In the genomic region with DNA sequence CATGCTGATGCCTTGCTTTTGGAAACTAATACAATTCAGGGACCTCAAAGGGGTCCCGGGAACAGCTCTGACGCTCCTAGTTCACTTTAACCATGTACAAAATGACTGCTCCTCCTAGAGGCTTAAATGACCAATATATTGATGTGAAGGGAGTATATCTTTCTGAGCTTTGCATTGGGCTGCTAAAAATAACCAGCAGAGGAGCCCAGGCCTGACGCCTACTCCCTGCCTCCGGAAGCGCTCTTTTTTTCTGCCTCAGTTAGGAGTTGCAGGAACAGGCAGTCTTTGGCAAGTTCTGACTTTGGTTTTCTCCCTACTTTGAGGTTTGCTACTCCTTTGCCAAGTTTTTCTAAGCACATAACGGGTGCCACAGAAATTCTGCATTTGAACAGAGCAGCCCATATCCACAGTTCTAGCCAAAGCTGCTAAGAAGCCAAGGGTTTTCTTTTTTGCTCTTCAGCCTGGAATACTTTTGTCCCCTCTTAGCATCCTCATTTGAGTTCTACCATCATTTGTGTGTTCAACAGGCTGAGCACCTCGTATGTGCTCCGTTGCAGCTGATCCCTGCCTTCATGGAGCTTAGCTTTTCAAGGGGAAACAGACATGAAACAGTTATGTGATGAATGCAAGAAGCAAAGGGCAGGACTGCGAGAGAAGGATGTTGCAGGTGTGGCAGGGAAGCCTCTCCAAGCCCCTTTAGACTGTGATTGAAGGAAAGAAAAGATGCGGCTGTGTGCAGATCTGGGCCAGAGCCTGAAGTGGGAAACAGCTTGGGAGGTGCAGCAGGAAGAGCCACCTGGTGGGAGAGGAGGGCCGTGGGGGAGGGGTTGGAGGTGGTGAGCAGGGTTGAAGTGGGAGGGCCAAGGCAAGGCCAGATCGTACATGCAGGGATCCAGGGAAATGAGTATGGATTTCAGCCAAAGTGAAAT, we compare ENCODE assay signal across 1 cellular context.
TF ChIP-seq lines count a peak whose summit lies in the region.

No MANE protein-coding gene starts in this region.

TF ChIP-seq in HepG2, 621 proteins besides CTCF, POLR2A, EP300 and RAD21 (continued from another document and continues in another):
- TF ChIP-seq, protein P1, sequence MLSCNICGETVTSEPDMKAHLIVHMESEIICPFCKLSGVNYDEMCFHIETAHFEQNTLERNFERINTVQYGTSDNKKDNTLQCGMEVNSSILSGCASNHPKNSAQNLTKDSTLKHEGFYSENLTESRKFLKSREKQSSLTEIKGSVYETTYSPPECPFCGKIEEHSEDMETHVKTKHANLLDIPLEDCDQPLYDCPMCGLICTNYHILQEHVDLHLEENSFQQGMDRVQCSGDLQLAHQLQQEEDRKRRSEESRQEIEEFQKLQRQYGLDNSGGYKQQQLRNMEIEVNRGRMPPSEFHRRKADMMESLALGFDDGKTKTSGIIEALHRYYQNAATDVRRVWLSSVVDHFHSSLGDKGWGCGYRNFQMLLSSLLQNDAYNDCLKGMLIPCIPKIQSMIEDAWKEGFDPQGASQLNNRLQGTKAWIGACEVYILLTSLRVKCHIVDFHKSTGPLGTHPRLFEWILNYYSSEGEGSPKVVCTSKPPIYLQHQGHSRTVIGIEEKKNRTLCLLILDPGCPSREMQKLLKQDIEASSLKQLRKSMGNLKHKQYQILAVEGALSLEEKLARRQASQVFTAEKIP (CRISPR knock-in tag; IDR thresholded peaks at IDR 0.05; ENCODE audit: borderline replicate concordance): no peak
- TF ChIP-seq, protein P2, sequence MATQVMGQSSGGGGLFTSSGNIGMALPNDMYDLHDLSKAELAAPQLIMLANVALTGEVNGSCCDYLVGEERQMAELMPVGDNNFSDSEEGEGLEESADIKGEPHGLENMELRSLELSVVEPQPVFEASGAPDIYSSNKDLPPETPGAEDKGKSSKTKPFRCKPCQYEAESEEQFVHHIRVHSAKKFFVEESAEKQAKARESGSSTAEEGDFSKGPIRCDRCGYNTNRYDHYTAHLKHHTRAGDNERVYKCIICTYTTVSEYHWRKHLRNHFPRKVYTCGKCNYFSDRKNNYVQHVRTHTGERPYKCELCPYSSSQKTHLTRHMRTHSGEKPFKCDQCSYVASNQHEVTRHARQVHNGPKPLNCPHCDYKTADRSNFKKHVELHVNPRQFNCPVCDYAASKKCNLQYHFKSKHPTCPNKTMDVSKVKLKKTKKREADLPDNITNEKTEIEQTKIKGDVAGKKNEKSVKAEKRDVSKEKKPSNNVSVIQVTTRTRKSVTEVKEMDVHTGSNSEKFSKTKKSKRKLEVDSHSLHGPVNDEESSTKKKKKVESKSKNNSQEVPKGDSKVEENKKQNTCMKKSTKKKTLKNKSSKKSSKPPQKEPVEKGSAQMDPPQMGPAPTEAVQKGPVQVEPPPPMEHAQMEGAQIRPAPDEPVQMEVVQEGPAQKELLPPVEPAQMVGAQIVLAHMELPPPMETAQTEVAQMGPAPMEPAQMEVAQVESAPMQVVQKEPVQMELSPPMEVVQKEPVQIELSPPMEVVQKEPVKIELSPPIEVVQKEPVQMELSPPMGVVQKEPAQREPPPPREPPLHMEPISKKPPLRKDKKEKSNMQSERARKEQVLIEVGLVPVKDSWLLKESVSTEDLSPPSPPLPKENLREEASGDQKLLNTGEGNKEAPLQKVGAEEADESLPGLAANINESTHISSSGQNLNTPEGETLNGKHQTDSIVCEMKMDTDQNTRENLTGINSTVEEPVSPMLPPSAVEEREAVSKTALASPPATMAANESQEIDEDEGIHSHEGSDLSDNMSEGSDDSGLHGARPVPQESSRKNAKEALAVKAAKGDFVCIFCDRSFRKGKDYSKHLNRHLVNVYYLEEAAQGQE (IDR thresholded peaks at IDR 0.05; ENCODE audit: borderline replicate concordance in 1 of 2, low read depth in 1 of 2, low read length in 2 of 2): no peak
- TF ChIP-seq, protein P3, sequence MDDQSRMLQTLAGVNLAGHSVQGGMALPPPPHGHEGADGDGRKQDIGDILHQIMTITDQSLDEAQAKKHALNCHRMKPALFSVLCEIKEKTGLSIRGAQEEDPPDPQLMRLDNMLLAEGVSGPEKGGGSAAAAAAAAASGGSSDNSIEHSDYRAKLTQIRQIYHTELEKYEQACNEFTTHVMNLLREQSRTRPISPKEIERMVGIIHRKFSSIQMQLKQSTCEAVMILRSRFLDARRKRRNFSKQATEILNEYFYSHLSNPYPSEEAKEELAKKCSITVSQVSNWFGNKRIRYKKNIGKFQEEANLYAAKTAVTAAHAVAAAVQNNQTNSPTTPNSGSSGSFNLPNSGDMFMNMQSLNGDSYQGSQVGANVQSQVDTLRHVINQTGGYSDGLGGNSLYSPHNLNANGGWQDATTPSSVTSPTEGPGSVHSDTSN (CRISPR knock-in tag; IDR thresholded peaks at IDR 0.05; ENCODE audit: borderline replicate concordance): no peak
- TF ChIP-seq, protein P4, sequence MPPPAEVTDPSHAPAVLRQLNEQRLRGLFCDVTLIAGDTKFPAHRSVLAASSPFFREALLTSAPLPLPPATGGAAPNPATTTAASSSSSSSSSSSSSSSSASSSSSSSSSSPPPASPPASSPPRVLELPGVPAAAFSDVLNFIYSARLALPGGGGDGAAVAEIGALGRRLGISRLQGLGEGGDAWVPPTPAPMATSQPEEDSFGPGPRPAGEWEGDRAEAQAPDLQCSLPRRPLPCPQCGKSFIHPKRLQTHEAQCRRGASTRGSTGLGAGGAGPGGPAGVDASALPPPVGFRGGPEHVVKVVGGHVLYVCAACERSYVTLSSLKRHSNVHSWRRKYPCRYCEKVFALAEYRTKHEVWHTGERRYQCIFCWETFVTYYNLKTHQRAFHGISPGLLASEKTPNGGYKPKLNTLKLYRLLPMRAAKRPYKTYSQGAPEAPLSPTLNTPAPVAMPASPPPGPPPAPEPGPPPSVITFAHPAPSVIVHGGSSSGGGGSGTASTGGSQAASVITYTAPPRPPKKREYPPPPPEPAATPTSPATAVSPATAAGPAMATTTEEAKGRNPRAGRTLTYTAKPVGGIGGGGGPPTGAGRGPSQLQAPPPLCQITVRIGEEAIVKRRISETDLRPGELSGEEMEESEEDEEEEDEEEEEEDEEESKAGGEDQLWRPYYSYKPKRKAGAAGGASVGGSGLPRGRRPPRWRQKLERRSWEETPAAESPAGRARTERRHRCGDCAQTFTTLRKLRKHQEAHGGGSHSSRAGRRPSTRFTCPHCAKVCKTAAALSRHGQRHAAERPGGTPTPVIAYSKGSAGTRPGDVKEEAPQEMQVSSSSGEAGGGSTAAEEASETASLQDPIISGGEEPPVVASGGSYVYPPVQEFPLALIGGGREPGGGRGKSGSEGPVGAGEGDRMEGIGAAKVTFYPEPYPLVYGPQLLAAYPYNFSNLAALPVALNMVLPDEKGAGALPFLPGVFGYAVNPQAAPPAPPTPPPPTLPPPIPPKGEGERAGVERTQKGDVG (CRISPR knock-in tag; IDR thresholded peaks at IDR 0.05; ENCODE audit: borderline replicate concordance): no peak
- TF ChIP-seq MAFK (conservative IDR thresholded peaks at IDR 0.05 in 1 of 2, IDR thresholded peaks at IDR 0.05 in 1 of 2; ENCODE audit: low read length in 2 of 2): no peak
- TF ChIP-seq GPN1 (CRISPR knock-in tag; IDR thresholded peaks at IDR 0.05; ENCODE audit: borderline replicate concordance): no peak
- TF ChIP-seq SAFB2 (CRISPR knock-in tag; IDR thresholded peaks at IDR 0.05; ENCODE audit: borderline replicate concordance, low read depth): no peak
- TF ChIP-seq, protein P5, sequence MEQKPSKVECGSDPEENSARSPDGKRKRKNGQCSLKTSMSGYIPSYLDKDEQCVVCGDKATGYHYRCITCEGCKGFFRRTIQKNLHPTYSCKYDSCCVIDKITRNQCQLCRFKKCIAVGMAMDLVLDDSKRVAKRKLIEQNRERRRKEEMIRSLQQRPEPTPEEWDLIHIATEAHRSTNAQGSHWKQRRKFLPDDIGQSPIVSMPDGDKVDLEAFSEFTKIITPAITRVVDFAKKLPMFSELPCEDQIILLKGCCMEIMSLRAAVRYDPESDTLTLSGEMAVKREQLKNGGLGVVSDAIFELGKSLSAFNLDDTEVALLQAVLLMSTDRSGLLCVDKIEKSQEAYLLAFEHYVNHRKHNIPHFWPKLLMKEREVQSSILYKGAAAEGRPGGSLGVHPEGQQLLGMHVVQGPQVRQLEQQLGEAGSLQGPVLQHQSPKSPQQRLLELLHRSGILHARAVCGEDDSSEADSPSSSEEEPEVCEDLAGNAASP (CRISPR knock-in tag; IDR thresholded peaks at IDR 0.05; ENCODE audit: borderline replicate concordance): no peak
- TF ChIP-seq, protein P6, sequence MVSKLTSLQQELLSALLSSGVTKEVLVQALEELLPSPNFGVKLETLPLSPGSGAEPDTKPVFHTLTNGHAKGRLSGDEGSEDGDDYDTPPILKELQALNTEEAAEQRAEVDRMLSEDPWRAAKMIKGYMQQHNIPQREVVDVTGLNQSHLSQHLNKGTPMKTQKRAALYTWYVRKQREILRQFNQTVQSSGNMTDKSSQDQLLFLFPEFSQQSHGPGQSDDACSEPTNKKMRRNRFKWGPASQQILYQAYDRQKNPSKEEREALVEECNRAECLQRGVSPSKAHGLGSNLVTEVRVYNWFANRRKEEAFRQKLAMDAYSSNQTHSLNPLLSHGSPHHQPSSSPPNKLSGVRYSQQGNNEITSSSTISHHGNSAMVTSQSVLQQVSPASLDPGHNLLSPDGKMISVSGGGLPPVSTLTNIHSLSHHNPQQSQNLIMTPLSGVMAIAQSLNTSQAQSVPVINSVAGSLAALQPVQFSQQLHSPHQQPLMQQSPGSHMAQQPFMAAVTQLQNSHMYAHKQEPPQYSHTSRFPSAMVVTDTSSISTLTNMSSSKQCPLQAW (CRISPR knock-in tag; IDR thresholded peaks at IDR 0.05): peak; percentile 86; the same call in 1 of the 2 replicates
- TF ChIP-seq, protein P7, sequence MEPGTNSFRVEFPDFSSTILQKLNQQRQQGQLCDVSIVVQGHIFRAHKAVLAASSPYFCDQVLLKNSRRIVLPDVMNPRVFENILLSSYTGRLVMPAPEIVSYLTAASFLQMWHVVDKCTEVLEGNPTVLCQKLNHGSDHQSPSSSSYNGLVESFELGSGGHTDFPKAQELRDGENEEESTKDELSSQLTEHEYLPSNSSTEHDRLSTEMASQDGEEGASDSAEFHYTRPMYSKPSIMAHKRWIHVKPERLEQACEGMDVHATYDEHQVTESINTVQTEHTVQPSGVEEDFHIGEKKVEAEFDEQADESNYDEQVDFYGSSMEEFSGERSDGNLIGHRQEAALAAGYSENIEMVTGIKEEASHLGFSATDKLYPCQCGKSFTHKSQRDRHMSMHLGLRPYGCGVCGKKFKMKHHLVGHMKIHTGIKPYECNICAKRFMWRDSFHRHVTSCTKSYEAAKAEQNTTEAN (CRISPR knock-in tag; conservative IDR thresholded peaks at IDR 0.05): no peak
- TF ChIP-seq CBX5 (CRISPR knock-in tag; IDR thresholded peaks at IDR 0.05; ENCODE audit: borderline replicate concordance): 0 out of 2 replicates have a peak, but pooled peaks have one; percentile 45
- TF ChIP-seq ZFP1 (CRISPR knock-in tag; IDR thresholded peaks at IDR 0.05): no peak
- no peak for TF ChIP-seq TOE1 (CRISPR knock-in tag; IDR thresholded peaks at IDR 0.05)
- no peak for TF ChIP-seq ZKSCAN5 (CRISPR knock-in tag; IDR thresholded peaks at IDR 0.05)
- TF ChIP-seq NAIF1 (CRISPR knock-in tag; IDR thresholded peaks at IDR 0.05; ENCODE audit: borderline replicate concordance): no peak
- TF ChIP-seq ZBTB7B (CRISPR knock-in tag; IDR thresholded peaks at IDR 0.05): peak; percentile 49
- peak; percentile 25; the same call in 1 of the 2 replicates for TF ChIP-seq SP4 (CRISPR knock-in tag; IDR thresholded peaks at IDR 0.05)
- TF ChIP-seq, protein P8, sequence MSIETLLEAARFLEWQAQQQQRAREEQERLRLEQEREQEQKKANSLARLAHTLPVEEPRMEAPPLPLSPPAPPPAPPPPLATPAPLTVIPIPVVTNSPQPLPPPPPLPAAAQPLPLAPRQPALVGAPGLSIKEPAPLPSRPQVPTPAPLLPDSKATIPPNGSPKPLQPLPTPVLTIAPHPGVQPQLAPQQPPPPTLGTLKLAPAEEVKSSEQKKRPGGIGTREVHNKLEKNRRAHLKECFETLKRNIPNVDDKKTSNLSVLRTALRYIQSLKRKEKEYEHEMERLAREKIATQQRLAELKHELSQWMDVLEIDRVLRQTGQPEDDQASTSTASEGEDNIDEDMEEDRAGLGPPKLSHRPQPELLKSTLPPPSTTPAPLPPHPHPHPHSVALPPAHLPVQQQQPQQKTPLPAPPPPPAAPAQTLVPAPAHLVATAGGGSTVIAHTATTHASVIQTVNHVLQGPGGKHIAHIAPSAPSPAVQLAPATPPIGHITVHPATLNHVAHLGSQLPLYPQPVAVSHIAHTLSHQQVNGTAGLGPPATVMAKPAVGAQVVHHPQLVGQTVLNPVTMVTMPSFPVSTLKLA (IDR thresholded peaks at IDR 0.05): no peak
- no peak for TF ChIP-seq ZNF619 (CRISPR knock-in tag; IDR thresholded peaks at IDR 0.05)
- TF ChIP-seq, protein P9, sequence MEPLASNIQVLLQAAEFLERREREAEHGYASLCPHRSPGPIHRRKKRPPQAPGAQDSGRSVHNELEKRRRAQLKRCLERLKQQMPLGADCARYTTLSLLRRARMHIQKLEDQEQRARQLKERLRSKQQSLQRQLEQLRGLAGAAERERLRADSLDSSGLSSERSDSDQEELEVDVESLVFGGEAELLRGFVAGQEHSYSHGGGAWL (CRISPR knock-in tag; IDR thresholded peaks at IDR 0.05): no peak; the same call in 1 of the 2 replicates
- TF ChIP-seq ZC3H13 (CRISPR knock-in tag; IDR thresholded peaks at IDR 0.05): no peak
- TF ChIP-seq, protein P10, sequence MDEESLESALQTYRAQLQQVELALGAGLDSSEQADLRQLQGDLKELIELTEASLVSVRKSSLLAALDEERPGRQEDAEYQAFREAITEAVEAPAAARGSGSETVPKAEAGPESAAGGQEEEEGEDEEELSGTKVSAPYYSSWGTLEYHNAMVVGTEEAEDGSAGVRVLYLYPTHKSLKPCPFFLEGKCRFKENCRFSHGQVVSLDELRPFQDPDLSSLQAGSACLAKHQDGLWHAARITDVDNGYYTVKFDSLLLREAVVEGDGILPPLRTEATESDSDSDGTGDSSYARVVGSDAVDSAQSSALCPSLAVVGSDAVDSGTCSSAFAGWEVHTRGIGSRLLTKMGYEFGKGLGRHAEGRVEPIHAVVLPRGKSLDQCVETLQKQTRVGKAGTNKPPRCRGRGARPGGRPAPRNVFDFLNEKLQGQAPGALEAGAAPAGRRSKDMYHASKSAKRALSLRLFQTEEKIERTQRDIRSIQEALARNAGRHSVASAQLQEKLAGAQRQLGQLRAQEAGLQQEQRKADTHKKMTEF (CRISPR knock-in tag; IDR thresholded peaks at IDR 0.05): no peak; the same call in 1 of the 2 replicates
- TF ChIP-seq, protein P11, sequence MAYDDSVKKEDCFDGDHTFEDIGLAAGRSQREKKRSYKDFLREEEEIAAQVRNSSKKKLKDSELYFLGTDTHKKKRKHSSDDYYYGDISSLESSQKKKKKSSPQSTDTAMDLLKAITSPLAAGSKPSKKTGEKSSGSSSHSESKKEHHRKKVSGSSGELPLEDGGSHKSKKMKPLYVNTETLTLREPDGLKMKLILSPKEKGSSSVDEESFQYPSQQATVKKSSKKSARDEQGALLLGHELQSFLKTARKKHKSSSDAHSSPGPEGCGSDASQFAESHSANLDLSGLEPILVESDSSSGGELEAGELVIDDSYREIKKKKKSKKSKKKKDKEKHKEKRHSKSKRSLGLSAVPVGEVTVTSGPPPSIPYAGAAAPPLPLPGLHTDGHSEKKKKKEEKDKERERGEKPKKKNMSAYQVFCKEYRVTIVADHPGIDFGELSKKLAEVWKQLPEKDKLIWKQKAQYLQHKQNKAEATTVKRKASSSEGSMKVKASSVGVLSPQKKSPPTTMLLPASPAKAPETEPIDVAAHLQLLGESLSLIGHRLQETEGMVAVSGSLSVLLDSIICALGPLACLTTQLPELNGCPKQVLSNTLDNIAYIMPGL (CRISPR knock-in tag; IDR thresholded peaks at IDR 0.05; ENCODE audit: borderline replicate concordance in 1 of 2, low read depth in 1 of 2): peak in 1 of 2 experiments; percentile 31; a peak in 1 of 4 replicates
- no peak for TF ChIP-seq ZFP62 (CRISPR knock-in tag; IDR thresholded peaks at IDR 0.05)
- TF ChIP-seq CREM (IDR thresholded peaks at IDR 0.05): 0 out of 2 replicates have a peak, but pooled peaks have one; percentile 14
- no peak for TF ChIP-seq CREM (CRISPR knock-in tag; IDR thresholded peaks at IDR 0.05)
- no peak for TF ChIP-seq JUN (CRISPR knock-in tag; IDR thresholded peaks at IDR 0.05)
